1 cellular context compared by ENCODE assay signal in genomic region chrY:16101815-16102214, GRCh38.
TF ChIP-seq lines count a peak whose summit lies in the region.

No MANE protein-coding gene starts in this region.

TF ChIP-seq in HepG2, 621 proteins besides CTCF, POLR2A, EP300 and RAD21 (continued from another document and continues in another):
- TF ChIP-seq PRDM10 (CRISPR knock-in tag; IDR thresholded peaks at IDR 0.05; ENCODE audit: low read depth): no peak
- no peak for TF ChIP-seq CBX1 (IDR thresholded peaks at IDR 0.05; ENCODE audit: low read depth)
- no peak for TF ChIP-seq ZBTB7B (CRISPR knock-in tag; IDR thresholded peaks at IDR 0.05)
- no peak for TF ChIP-seq CENPT (CRISPR knock-in tag; IDR thresholded peaks at IDR 0.05; ENCODE audit: low read depth)
- no peak for TF ChIP-seq ZNF44 (CRISPR knock-in tag; IDR thresholded peaks at IDR 0.05)
- no peak for TF ChIP-seq TMF1 (CRISPR knock-in tag; IDR thresholded peaks at IDR 0.05; ENCODE audit: low read depth)
- TF ChIP-seq ZNF564 (CRISPR knock-in tag; IDR thresholded peaks at IDR 0.05): no peak
- TF ChIP-seq FIP1L1 (IDR thresholded peaks at IDR 0.05; ENCODE audit: borderline replicate concordance, insufficient read depth, low read depth, low read length): no peak
- TF ChIP-seq HNF4G (IDR thresholded peaks at IDR 0.05; ENCODE audit: borderline replicate concordance, low read depth, low read length): peak; percentile 79
- TF ChIP-seq HNF4G (CRISPR knock-in tag; IDR thresholded peaks at IDR 0.05; ENCODE audit: borderline replicate concordance, low read depth): peak; percentile 72; the same call in 1 of the 2 replicates
- TF ChIP-seq MYPOP (CRISPR knock-in tag; IDR thresholded peaks at IDR 0.05): no peak
- no peak for TF ChIP-seq KLF6 (CRISPR knock-in tag; IDR thresholded peaks at IDR 0.05)
- no peak for TF ChIP-seq NONO (IDR thresholded peaks at IDR 0.05)
- TF ChIP-seq NONO (CRISPR knock-in tag; conservative IDR thresholded peaks at IDR 0.05): no peak
- no peak for TF ChIP-seq SNAPC2 (CRISPR knock-in tag; IDR thresholded peaks at IDR 0.05)
- no peak for TF ChIP-seq ZNF598 (CRISPR knock-in tag; IDR thresholded peaks at IDR 0.05; ENCODE audit: borderline replicate concordance)
- TF ChIP-seq RXRB (CRISPR knock-in tag; IDR thresholded peaks at IDR 0.05; ENCODE audit: borderline replicate concordance): peak; percentile 48; the same call in 1 of the 2 replicates
- no peak for TF ChIP-seq MAFG (CRISPR knock-in tag; IDR thresholded peaks at IDR 0.05)
- no peak for TF ChIP-seq TRIM24 (CRISPR knock-in tag; IDR thresholded peaks at IDR 0.05)
- peak; percentile 97 for TF ChIP-seq KDM6A (CRISPR knock-in tag; IDR thresholded peaks at IDR 0.05; ENCODE audit: low read depth)
- TF ChIP-seq HDAC6 (IDR thresholded peaks at IDR 0.05; ENCODE audit: low read depth, low read length): no peak
- TF ChIP-seq MED8 (CRISPR knock-in tag; IDR thresholded peaks at IDR 0.05; ENCODE audit: insufficient replicate concordance): no peak
- TF ChIP-seq ZNF607 (CRISPR knock-in tag; IDR thresholded peaks at IDR 0.05; ENCODE audit: borderline replicate concordance): no peak
- TF ChIP-seq GZF1 (CRISPR knock-in tag; IDR thresholded peaks at IDR 0.05): no peak
- no peak for TF ChIP-seq SYNCRIP (IDR thresholded peaks at IDR 0.05; ENCODE audit: insufficient read depth, low read depth, low read length)
- no peak for TF ChIP-seq CEBPB (IDR thresholded peaks at IDR 0.05; ENCODE audit: borderline replicate concordance, low read depth, low read length)
- TF ChIP-seq EEA1 (CRISPR knock-in tag; IDR thresholded peaks at IDR 0.05; ENCODE audit: borderline replicate concordance): no peak
- peak; percentile 71; the same call in 1 of the 2 replicates for TF ChIP-seq MIXL1 (CRISPR knock-in tag; IDR thresholded peaks at IDR 0.05)
- TF ChIP-seq NPAS2 (CRISPR knock-in tag; IDR thresholded peaks at IDR 0.05; ENCODE audit: borderline replicate concordance): no peak
- no peak for TF ChIP-seq RNF219 (CRISPR knock-in tag; IDR thresholded peaks at IDR 0.05)
- no peak for TF ChIP-seq ZBTB46 (CRISPR knock-in tag; IDR thresholded peaks at IDR 0.05; ENCODE audit: borderline replicate concordance)
- TF ChIP-seq ZNF709 (CRISPR knock-in tag; IDR thresholded peaks at IDR 0.05): no peak
- no peak for TF ChIP-seq MTA3 (CRISPR knock-in tag; IDR thresholded peaks at IDR 0.05)
- peak; percentile 75 for TF ChIP-seq GATAD2A (CRISPR knock-in tag; IDR thresholded peaks at IDR 0.05)
- TF ChIP-seq ZXDC (CRISPR knock-in tag; IDR thresholded peaks at IDR 0.05): no peak
- TF ChIP-seq PRMT3 (CRISPR knock-in tag; IDR thresholded peaks at IDR 0.05; ENCODE audit: borderline replicate concordance, low read depth): no peak
- TF ChIP-seq RERE (CRISPR knock-in tag; IDR thresholded peaks at IDR 0.05; ENCODE audit: low read depth): 0 out of 2 replicates have a peak, but pooled peaks have one; percentile 23
- TF ChIP-seq MTERF4 (CRISPR knock-in tag; IDR thresholded peaks at IDR 0.05): no peak
- no peak for TF ChIP-seq ATF1 (CRISPR knock-in tag; IDR thresholded peaks at IDR 0.05)
- TF ChIP-seq ZBTB20 (CRISPR knock-in tag; IDR thresholded peaks at IDR 0.05; ENCODE audit: borderline replicate concordance, low read depth): no peak
- TF ChIP-seq ZNF615 (CRISPR knock-in tag; IDR thresholded peaks at IDR 0.05; ENCODE audit: borderline replicate concordance): no peak
- TF ChIP-seq ZKSCAN8 (CRISPR knock-in tag; IDR thresholded peaks at IDR 0.05; ENCODE audit: borderline replicate concordance): no peak
- TF ChIP-seq PAWR (CRISPR knock-in tag; IDR thresholded peaks at IDR 0.05; ENCODE audit: borderline replicate concordance): no peak
- TF ChIP-seq NCOA1 (CRISPR knock-in tag; IDR thresholded peaks at IDR 0.05): no peak
- no peak for TF ChIP-seq ZNF446 (CRISPR knock-in tag; IDR thresholded peaks at IDR 0.05)
- TF ChIP-seq HOMEZ (CRISPR knock-in tag; IDR thresholded peaks at IDR 0.05; ENCODE audit: low read depth): peak; percentile 37; the same call in 1 of the 2 replicates
- TF ChIP-seq ZNF576 (CRISPR knock-in tag; IDR thresholded peaks at IDR 0.05): no peak
